10 cellular contexts compared by ENCODE assay signal in the genomic region with DNA sequence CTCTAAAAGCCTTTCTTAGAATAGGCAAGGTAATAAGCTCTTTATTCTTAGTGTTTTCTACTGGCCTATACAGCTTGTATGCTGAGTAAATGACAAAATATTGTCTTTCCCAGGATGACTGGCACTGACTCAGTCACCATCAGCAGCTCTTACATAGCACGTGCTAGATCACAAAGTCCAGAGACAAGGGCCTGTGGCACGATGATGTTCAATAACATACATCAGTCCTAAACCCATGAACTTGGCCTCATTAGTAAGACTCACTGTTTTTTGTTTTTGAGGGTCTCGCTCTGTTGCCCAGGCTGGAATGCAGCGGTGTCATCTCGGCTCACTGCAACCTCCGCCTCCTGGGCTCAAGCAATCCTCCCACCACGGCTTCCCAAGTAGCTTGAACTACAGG. TPM values are rescaled to one million over a fixed set of nuclear protein-coding genes. Genes with fewer than 3 reads are reported as not detected.
DNase-seq lines count a peak whose midpoint lies in the region; ATAC-seq and TF ChIP-seq lines count a peak whose summit lies in the region.
"Had no signal": no experiment of that assay in that cellular context is flagged by ENCODE, and none has a peak within 500 bp of the region (broad histone marks: within the 10 kb centered on the region; RNA-seq: fewer than 3 reads in every experiment).

No MANE protein-coding gene starts in this region.

- in situ Hi-C loops in mammary epithelial cell (cut with MboI; ENCODE audit: low sequenced_read_pairs in 2 of 2) (no loop called here), G401 (cut with HindIII; ENCODE audit: low sequenced_read_pairs) (no loop called here)

- H3K9me3 ChIP-seq in CD8-positive, alpha-beta T cell (ENCODE audit: low read length) = no peaks in the 10 kb centered on the region
- H3K9me3 ChIP-seq in mammary epithelial cell (replicated peaks; ENCODE audit: insufficient read depth, low read length) (no peaks in the 10 kb centered on the region), testis (no peaks in the 10 kb centered on the region)
- H3K9me3 ChIP-seq: SJCRH30 had no signal

- H3K27ac ChIP-seq in CD8-positive, alpha-beta T cell (ENCODE audit: low read depth, low read length) = no peak overlapping the region
- H3K27ac ChIP-seq in mammary epithelial cell (ENCODE audit: insufficient read depth, low read depth, low read length) (peak overlapping the region; percentile 11), testis (no peak overlapping the region)
- H3K27ac ChIP-seq: KMS-11, SJCRH30 had no signal

- peaks cover 18% of the 10 kb centered on the region for H3K36me3 Mint-ChIP-seq in CD8-positive, alpha-beta T cell
- H3K36me3 Mint-ChIP-seq in IgD-negative memory B cell (peaks cover 3% of the 10 kb centered on the region), nephron progenitor cell (ENCODE audit: low read depth) (peaks cover 49% of the 10 kb centered on the region)

- H3K4me2 ChIP-seq in mammary epithelial cell (ENCODE audit: insufficient read depth, low read depth, low read length) = no peak overlapping the region
- H3K4me2 ChIP-seq: KMS-11 had no signal

- BruUV-seq in mammary epithelial cell (replicated peaks; lab: Mats Ljungman, UMichigan) = no TSS peak

- intact Hi-C loops in CD8-positive, alpha-beta T cell (cut with DNase I, micrococcal nuclease) = no loop called here
- intact Hi-C loops in mammary epithelial cell (cut with micrococcal nuclease) = loop anchor here (5.0 kb wide), 1 partner anchor 42 kb away; a partner anchor contains a TSS
- intact Hi-C loops in testis (cut with DNase I; ENCODE audit: low total_unique reads) = no loop called here

- no peak overlapping the region for H3K9ac ChIP-seq in mammary epithelial cell (ENCODE audit: insufficient read depth, low read length)
- H3K9ac ChIP-seq: KMS-11 had no signal

- peaks cover 98% of the 10 kb centered on the region for H3K79me2 ChIP-seq in mammary epithelial cell (ENCODE audit: insufficient read depth, low read length)

- H3K27me3 Mint-ChIP-seq in CD8-positive, alpha-beta T cell (ENCODE audit: low read depth) = no peaks in the 10 kb centered on the region
- no peaks in the 10 kb centered on the region for H3K27me3 Mint-ChIP-seq in IgD-negative memory B cell
- no peaks in the 10 kb centered on the region for H3K27me3 Mint-ChIP-seq in nephron progenitor cell (ENCODE audit: low read depth, poor library complexity)

- ATAC-seq in CD8-positive, alpha-beta T cell = no peak

- CTCF ChIA-PET in CD8-positive, alpha-beta T cell (lab: Charles Lee) = interaction anchor here (0.7 kb wide), 1 partner anchor 1086 kb away, joined by 5 read pairs; no protein-coding TSS in a partner anchor
- CTCF ChIA-PET in mammary epithelial cell (lab: Charles Lee; ENCODE audit: low non-redundant PET) = no interaction called here

- H3K27me3 ChIP-seq in CD8-positive, alpha-beta T cell (ENCODE audit: insufficient read depth, low read length) = no peaks in the 10 kb centered on the region
- H3K27me3 ChIP-seq in mammary epithelial cell (ENCODE audit: insufficient read depth, low read length) (no peaks in the 10 kb centered on the region), testis (no peaks in the 10 kb centered on the region)
- H3K27me3 ChIP-seq: SJCRH30 had no signal

- no peak for TF ChIP-seq POLR2A in testis (IDR thresholded peaks at IDR 0.05)

- DNase-seq in CD8-positive, alpha-beta T cell = no peak
- DNase-seq in mammary epithelial cell (peak; percentile 58), nephron progenitor cell (no peak), testis (no peak), AG20443 (ENCODE audit: low spot score) (no peak), G401 (ENCODE audit: low spot score) (no peak)
- DNase-seq in NK-92 treated with Interleukin-12 subunit alpha and Interleukin-12 subunit beta, amount 100 ng/mL, for 24 hours (lab: John Stamatoyannopoulos, UW) = no peak
- DNase-seq: SJCRH30 had no signal

- dilution Hi-C loops in mammary epithelial cell (cut with HindIII; ENCODE audit: low sequenced_read_pairs) = no loop called here

- H3K27ac Mint-ChIP-seq in CD8-positive, alpha-beta T cell = peak overlapping the region; percentile 77
- peak overlapping the region in 2 of 3 donors; percentile 40 to 86 for H3K27ac Mint-ChIP-seq in IgD-negative memory B cell
- H3K27ac Mint-ChIP-seq in nephron progenitor cell = peak overlapping the region; percentile 95

- no peak overlapping the region for H3K4me3 ChIP-seq in CD8-positive, alpha-beta T cell (ENCODE audit: low read depth, low read length)
- H3K4me3 ChIP-seq in mammary epithelial cell (replicated peaks in 1 of 3; ENCODE audit: insufficient read depth in 1 of 3, low read depth in 2 of 3, low read length in 3 of 3) (no peak overlapping the region), testis (no peak overlapping the region)
- H3K4me3 ChIP-seq: SJCRH30 had no signal

- peaks cover 49% of the 10 kb centered on the region for H3K4me1 ChIP-seq in CD8-positive, alpha-beta T cell (ENCODE audit: insufficient read depth, low read length)
- H3K4me1 ChIP-seq in mammary epithelial cell (ENCODE audit: insufficient read depth, low read length) (peaks cover 12% of the 10 kb centered on the region), testis (peaks cover 51% of the 10 kb centered on the region)

- peaks cover 2% of the 10 kb centered on the region for H4K20me1 ChIP-seq in mammary epithelial cell (ENCODE audit: insufficient read depth, low read length)

- peaks cover 68% of the 10 kb centered on the region for H3K4me1 Mint-ChIP-seq in CD8-positive, alpha-beta T cell (ENCODE audit: low read depth)
- peaks cover 56 to 69% (median 60%) of the 10 kb centered on the region in 3 donors for H3K4me1 Mint-ChIP-seq in IgD-negative memory B cell
- peaks cover 77% of the 10 kb centered on the region for H3K4me1 Mint-ChIP-seq in nephron progenitor cell

- WGBS in mammary epithelial cell (ENCODE audit: low coverage, missing lambda C conversion rate) = 90% methylated on average over 7 of the region's 7 CpGs
- WGBS in testis, 2 donors = 88 to 92% methylated on average over 7 of the region's 7 CpGs

- no peak overlapping the region for H3K4me3 Mint-ChIP-seq in CD8-positive, alpha-beta T cell
- H3K4me3 Mint-ChIP-seq in IgD-negative memory B cell = no peak overlapping the region
- no peak overlapping the region for H3K4me3 Mint-ChIP-seq in nephron progenitor cell

- H2AFZ ChIP-seq in mammary epithelial cell (ENCODE audit: low read depth, low read length) = no peak overlapping the region

- TF ChIP-seq CTCF in CD8-positive, alpha-beta T cell (IDR thresholded peaks at IDR 0.05) = no peak
- TF ChIP-seq CTCF in mammary epithelial cell (conservative IDR thresholded peaks at IDR 0.05 in 1 of 2, IDR thresholded peaks at IDR 0.05 in 1 of 2; ENCODE audit: extremely low read depth in 1 of 2, insufficient read depth in 1 of 2, low read depth in 1 of 2, low read length in 2 of 2) (no peak), nephron progenitor cell (IDR thresholded peaks at IDR 0.05) (no peak), testis (IDR thresholded peaks at IDR 0.05) (no peak)

- no peaks in the 10 kb centered on the region for H3K36me3 ChIP-seq in CD8-positive, alpha-beta T cell (ENCODE audit: insufficient read depth, low read length)
- H3K36me3 ChIP-seq in mammary epithelial cell (ENCODE audit: insufficient read depth, low read length) = no peaks in the 10 kb centered on the region
- H3K36me3 ChIP-seq in testis (ENCODE audit: low read depth, missing control alignments) = no peaks in the 10 kb centered on the region

- H3K9me3 Mint-ChIP-seq in CD8-positive, alpha-beta T cell = no peaks in the 10 kb centered on the region
- H3K9me3 Mint-ChIP-seq in IgD-negative memory B cell (no peaks in the 10 kb centered on the region), nephron progenitor cell (no peaks in the 10 kb centered on the region)

- POLR2A ChIA-PET in CD8-positive, alpha-beta T cell (lab: Charles Lee) = no interaction called here

RNA-seq across cellular contexts. Expression of a gene that starts 42.7 kb away (rescaled TPM):
- 10 to 100 TPM; 93.2 to 96.1 TPM for total RNA-seq in CD8-positive, alpha-beta T cell
- polyA plus RNA-seq in IgD-negative memory B cell = 78.6 TPM
- 100 to 1,000 TPM; 113 to 129 TPM for total RNA-seq in mammary epithelial cell
- 75.6 TPM for polyA plus RNA-seq in mammary epithelial cell
- polyA minus RNA-seq in mammary epithelial cell = 96.1 TPM
- 100 to 1,000 TPM; 193 to 208 TPM for total RNA-seq in testis
- 74.3 TPM for polyA plus RNA-seq in testis (ENCODE audit: insufficient read depth, low read depth, low replicate concordance)
- total RNA-seq in G401 (2014; rRNA removed; shearing (Covaris generic)) = 58.7 and 94.4 TPM in 2 replicates

RNA-seq across cellular contexts. Expression of a gene that starts 55.2 kb away (rescaled TPM):
- total RNA-seq in CD8-positive, alpha-beta T cell = 10 to 100 TPM; 24.4 to 24.5 TPM
- polyA plus RNA-seq in IgD-negative memory B cell (49.5 TPM), mammary epithelial cell (64.3 TPM), testis (ENCODE audit: insufficient read depth, low read depth, low replicate concordance) (172 TPM)
- total RNA-seq in mammary epithelial cell (10 to 100 TPM; 57.2 to 65.3 TPM), testis (100 to 1,000 TPM; 204 to 239 TPM)
- polyA minus RNA-seq in mammary epithelial cell = 24.5 TPM
- 103 and 127 TPM in 2 replicates for total RNA-seq in G401 (2014; rRNA removed; shearing (Covaris generic))
